ENCODE assay signal across 21 cellular contexts in the genomic region with DNA sequence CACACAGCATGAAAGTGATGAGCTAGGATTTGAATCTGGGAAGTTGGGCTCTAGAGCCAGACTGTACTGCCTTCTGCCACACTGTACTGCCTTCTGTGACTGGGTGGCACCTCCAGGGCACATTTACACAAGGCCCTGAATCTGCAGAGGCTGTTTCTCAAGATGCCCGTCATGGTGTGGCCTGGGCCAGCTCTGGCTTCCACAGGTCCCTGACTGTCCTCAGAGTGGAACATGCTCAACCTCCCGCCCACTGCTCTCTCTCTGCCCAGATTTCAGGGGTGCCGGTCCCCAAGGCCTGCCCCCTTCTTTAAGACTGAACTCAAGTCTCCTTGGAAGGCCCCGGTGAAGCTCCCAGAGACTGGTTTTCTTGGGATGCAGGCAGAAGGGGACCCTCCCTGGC.
"Had no signal": no experiment of that assay in that cellular context is flagged by ENCODE, and none has a peak within 500 bp of the region (broad histone marks: within the 10 kb centered on the region; RNA-seq: fewer than 3 reads in every experiment).

No MANE protein-coding gene starts in this region.

- H3K27me3 ChIP-seq: gastroesophageal sphincter, stomach, tibial nerve, uterus had no signal

- H3K9me3 ChIP-seq: esophagus squamous epithelium, gastroesophageal sphincter, heart left ventricle, mucosa of descending colon, stomach, suprapubic skin, tibial nerve, uterus had no signal

- ATAC-seq: activated CD8-positive, alpha-beta T cell treated with anti-CD3 and anti-CD28 coated beads for 36 hours; activated naive CD4-positive, alpha-beta T cell treated with anti-CD3 and anti-CD28 coated beads, Interleukin-2, amount 50 U/mL, for 72 hours; gastroesophageal sphincter; heart left ventricle; mucosa of descending colon had no signal

- DNase-seq: activated CD4-positive, alpha-beta T cell treated with anti-CD3 and anti-CD28 coated beads, Interleukin-2, amount 10 ng/mL, durations not matched to agents 7 days and 5 days; activated CD4-positive, CD25-positive, alpha-beta regulatory T cell treated with anti-CD3 and anti-CD28 coated beads, Interleukin-2, amount 50 U/mL, for 72 hours; activated CD8-positive, alpha-beta T cell treated with anti-CD3 and anti-CD28 coated beads for 36 hours; cerebellar nuclear complex; cortex of kidney; endodermal cell; esophagus squamous epithelium; heart left ventricle; mucosa of descending colon; nephron progenitor cell; nucleus accumbens; stimulated activated CD4-positive, alpha-beta T cell treated with anti-CD3 and anti-CD28 coated beads, Interleukin-12 subunit alpha, Interleukin-12 subunit beta, amount 100 ng/mL, for 4 hours; stimulated activated CD4-positive, alpha-beta T cell treated with anti-CD3 and anti-CD28 coated beads, Interleukin-4, amount 100 ng/mL, for 4 hours; stomach; T-helper 2 cell; uterus had no signal

- H3K27ac ChIP-seq: esophagus squamous epithelium, gastroesophageal sphincter, heart left ventricle, suprapubic skin, tibial nerve, uterus, VCaP had no signal

- H3K36me3 ChIP-seq: uterus had no signal

- H3K4me3 ChIP-seq: esophagus squamous epithelium, gastroesophageal sphincter, heart left ventricle, mucosa of descending colon, stomach, suprapubic skin, tibial nerve, uterus had no signal
